ENCODE assay signal across 1 cellular context in the genomic region with DNA sequence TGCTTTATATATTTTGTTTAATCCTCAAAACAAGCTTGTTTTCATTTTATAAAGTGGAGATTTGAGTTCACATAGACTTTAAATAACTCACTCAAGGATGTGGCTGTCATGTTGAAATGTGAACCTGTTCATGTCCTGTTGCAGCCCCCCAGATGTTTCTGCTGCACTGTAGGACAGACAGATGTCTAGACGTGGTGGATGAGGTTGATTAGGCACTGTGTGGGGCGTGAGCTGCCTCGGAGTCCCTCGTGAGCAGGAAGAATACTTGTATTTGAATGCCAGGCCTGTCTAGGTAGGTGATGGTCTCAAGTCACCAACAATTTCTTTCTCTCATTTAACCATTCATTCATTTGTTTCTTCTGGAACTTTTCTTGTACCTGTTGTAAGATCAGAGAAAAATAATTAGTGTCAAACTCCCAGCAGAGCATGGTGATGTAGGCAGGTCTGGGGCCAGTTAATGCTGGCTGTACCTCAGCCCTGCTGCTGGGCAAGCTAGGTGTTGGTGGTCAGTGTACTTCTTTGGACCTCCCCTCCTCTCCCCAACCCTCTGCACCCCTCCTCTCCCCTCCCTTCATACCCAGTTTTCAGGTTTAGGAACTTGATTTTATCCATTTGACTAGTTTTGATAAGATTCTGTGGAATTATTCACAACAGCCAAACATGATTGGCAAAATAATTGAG.
TF ChIP-seq lines count a peak whose summit lies in the region.

No MANE protein-coding gene starts in this region.

TF ChIP-seq in H1, 55 proteins besides CTCF, POLR2A, EP300 and RAD21:
- TF ChIP-seq CBX8 (IDR thresholded peaks at IDR 0.05; ENCODE audit: borderline replicate concordance, low read depth, low read length) = no peak
- TF ChIP-seq PHF8 (conservative IDR thresholded peaks at IDR 0.05; ENCODE audit: low read depth, low read length) = no peak
- no peak for TF ChIP-seq SP4 (IDR thresholded peaks at IDR 0.05; ENCODE audit: low read length)
- no peak for TF ChIP-seq SUZ12 (IDR thresholded peaks at IDR 0.05; ENCODE audit: low read length)
- no peak for TF ChIP-seq GTF2F1 (IDR thresholded peaks at IDR 0.05; ENCODE audit: borderline replicate concordance, low read depth, low read length)
- TF ChIP-seq SIRT6 (IDR thresholded peaks at IDR 0.05; ENCODE audit: low read length) = no peak
- TF ChIP-seq BRCA1 (IDR thresholded peaks at IDR 0.05; ENCODE audit: low read depth, low read length) = no peak
- TF ChIP-seq BACH1 (IDR thresholded peaks at IDR 0.05; ENCODE audit: low read length) = no peak
- TF ChIP-seq NANOG (IDR thresholded peaks at IDR 0.05; ENCODE audit: insufficient read depth, low read depth, low read length, poor library complexity, severe bottlenecking) = no peak
- TF ChIP-seq RFX5 (IDR thresholded peaks at IDR 0.05; ENCODE audit: borderline replicate concordance, low read depth, low read length) = no peak
- no peak for TF ChIP-seq KDM5A (IDR thresholded peaks at IDR 0.05; ENCODE audit: low read length)
- TF ChIP-seq KDM4A (IDR thresholded peaks at IDR 0.05; ENCODE audit: low read depth, low read length, severe bottlenecking) = no peak
- TF ChIP-seq ATF3 (IDR thresholded peaks at IDR 0.05; ENCODE audit: insufficient read depth, low read depth, low read length) = no peak
- TF ChIP-seq CTBP2 (IDR thresholded peaks at IDR 0.05; ENCODE audit: borderline replicate concordance, insufficient read depth, insufficient read length, low read length) = no peak
- no peak for TF ChIP-seq MAX (IDR thresholded peaks at IDR 0.05)
- no peak for TF ChIP-seq KDM1A (IDR thresholded peaks at IDR 0.05; ENCODE audit: borderline replicate concordance, low read length)
- TF ChIP-seq CHD2 (IDR thresholded peaks at IDR 0.05; ENCODE audit: low read length) = no peak
- no peak for TF ChIP-seq SIN3A (conservative IDR thresholded peaks at IDR 0.05 in 1 of 2, IDR thresholded peaks at IDR 0.05 in 1 of 2; ENCODE audit: low read depth in 1 of 2, low read length in 2 of 2)
